Comparison of ENCODE assay signal across 10 cellular contexts in the genomic region with DNA sequence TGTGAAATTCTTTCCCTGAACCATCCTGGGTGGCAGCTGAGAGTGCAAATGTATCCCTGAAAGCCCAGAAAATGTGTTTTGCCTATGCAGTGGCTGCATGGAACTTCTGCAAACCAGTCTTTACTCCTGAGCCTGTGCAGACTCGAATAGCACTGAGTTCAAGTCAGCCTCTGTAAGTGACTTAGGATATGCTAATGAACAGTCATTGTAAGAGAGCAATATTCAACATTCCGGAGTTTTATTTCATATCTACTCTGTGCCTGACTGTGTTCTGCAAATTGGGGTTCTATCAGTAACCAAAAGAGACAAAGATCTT.
DNase-seq lines count a peak whose midpoint lies in the region; ATAC-seq and TF ChIP-seq lines count a peak whose summit lies in the region.
"Had no signal": no experiment of that assay in that cellular context is flagged by ENCODE, and none has a peak within 500 bp of the region (broad histone marks: within the 10 kb centered on the region; RNA-seq: fewer than 3 reads in every experiment).

No MANE protein-coding gene starts in this region.

- intact Hi-C loops in lower lobe of right lung (cut with DNase I): no loop called here

- H3K36me3 Mint-ChIP-seq in activated T-cell treated with anti-CD3 and anti-CD28 coated beads, Interleukin-2, amount 50 U/mL, for 72 hours (ENCODE audit: insufficient read depth in 2 of 2): peaks cover 3 to 5% of the 10 kb centered on the region in 2 donors
- peaks cover 5% of the 10 kb centered on the region for H3K36me3 Mint-ChIP-seq in type B pancreatic cell

- ATAC-seq in activated T-cell treated with anti-CD3 and anti-CD28 coated beads, Interleukin-2, amount 50 U/mL, for 72 hours (replicated peaks in 1 of 2): no peak
- ATAC-seq in lower lobe of right lung: no peak
- ATAC-seq: T-cell had no signal

- H3K27ac ChIP-seq in brain microvascular endothelial cell: peak overlapping the region; percentile 99
- H3K27ac ChIP-seq in lower lobe of right lung: peak overlapping the region; percentile 76

- H3K4me3 Mint-ChIP-seq in activated T-cell treated with anti-CD3 and anti-CD28 coated beads, Interleukin-2, amount 50 U/mL, for 72 hours: peak overlapping the region; percentile 47 to 68
- H3K4me3 Mint-ChIP-seq in type B pancreatic cell: peak overlapping the region; percentile 79
- H3K4me3 Mint-ChIP-seq: T-cell had no signal

- H3K4me3 ChIP-seq in brain microvascular endothelial cell (ENCODE audit: low read depth, low read length) (peak overlapping the region; percentile 18), lower lobe of right lung (peak overlapping the region; percentile 7)

- no peak for DNase-seq in activated T-cell treated with anti-CD3 and anti-CD28 coated beads, Interleukin-2, amount 50 U/mL, for 72 hours
- no peak for DNase-seq in activated T-cell treated with anti-CD3 and anti-CD28 coated beads, Interleukin-2, amount 50 U/mL, for 48 hours
- DNase-seq in brain microvascular endothelial cell: no peak
- DNase-seq in lower lobe of right lung: no peak
- no peak for DNase-seq in type B pancreatic cell (ENCODE audit: extremely low spot score, unreplicated experiment)
- no peak for DNase-seq in NCI-H69 (lab: John Stamatoyannopoulos, UW)
- DNase-seq in DMS114 treated with DMSO at 0.1 percent for 48 hours (lab: John Stamatoyannopoulos, UW; ENCODE audit: unreplicated experiment): no peak
- DNase-seq in NCI-H1105 (lab: John Stamatoyannopoulos, UW): no peak
- DNase-seq: NCI-H1930 had no signal

- in situ Hi-C loops in brain microvascular endothelial cell (cut with HindIII; ENCODE audit: low pct_ligation_motif_present, low sequenced_read_pairs): no loop called here

- peaks cover 25% of the 10 kb centered on the region for H3K4me1 Mint-ChIP-seq in activated T-cell treated with anti-CD3 and anti-CD28 coated beads, Interleukin-2, amount 50 U/mL, for 72 hours (ENCODE audit: low read depth)
- peaks cover 30% of the 10 kb centered on the region for H3K4me1 Mint-ChIP-seq in type B pancreatic cell (ENCODE audit: unreplicated experiment)

- H3K36me3 ChIP-seq in brain microvascular endothelial cell (replicated peaks): no peaks in the 10 kb centered on the region
- no peaks in the 10 kb centered on the region for H3K36me3 ChIP-seq in lower lobe of right lung

- no peak for TF ChIP-seq CTCF in brain microvascular endothelial cell (IDR thresholded peaks at IDR 0.05; ENCODE audit: low read depth, low read length, missing control alignments)
- no peak for TF ChIP-seq CTCF in lower lobe of right lung (IDR thresholded peaks at IDR 0.05)
- TF ChIP-seq CTCF in type B pancreatic cell (conservative IDR thresholded peaks at IDR 0.05): no peak

- H3K27ac Mint-ChIP-seq in activated T-cell treated with anti-CD3 and anti-CD28 coated beads, Interleukin-2, amount 50 U/mL, for 72 hours: no peak overlapping the region
- H3K27ac Mint-ChIP-seq in type B pancreatic cell: peak overlapping the region; percentile 97
- H3K27ac Mint-ChIP-seq: T-cell had no signal

- H3K27me3 ChIP-seq in brain microvascular endothelial cell (replicated peaks) (no peaks in the 10 kb centered on the region), lower lobe of right lung (ENCODE audit: low read depth) (no peaks in the 10 kb centered on the region)

- H3K9me3 ChIP-seq in lower lobe of right lung: no peaks in the 10 kb centered on the region

- H3K27me3 Mint-ChIP-seq in activated T-cell treated with anti-CD3 and anti-CD28 coated beads, Interleukin-2, amount 50 U/mL, for 72 hours (ENCODE audit: low read depth): no peaks in the 10 kb centered on the region
- H3K27me3 Mint-ChIP-seq in type B pancreatic cell: no peaks in the 10 kb centered on the region
- H3K27me3 Mint-ChIP-seq: T-cell had no signal

- H3K9me3 Mint-ChIP-seq in activated T-cell treated with anti-CD3 and anti-CD28 coated beads, Interleukin-2, amount 50 U/mL, for 72 hours: no peaks in the 10 kb centered on the region
- H3K9me3 Mint-ChIP-seq in type B pancreatic cell: no peaks in the 10 kb centered on the region
- H3K9me3 Mint-ChIP-seq: T-cell had no signal

- H3K4me1 ChIP-seq in lower lobe of right lung: peaks cover 38% of the 10 kb centered on the region
